ENCODE assay signal across 8 cellular contexts in genomic region chr2:240232961-240233890, GRCh38.
DNase-seq lines count a peak whose midpoint lies in the region; ATAC-seq and TF ChIP-seq lines count a peak whose summit lies in the region.

No MANE protein-coding gene starts in this region.

- DNase-seq in SIG-M5 treated with dmso at 0.1 percent for 504 hours (lab: John Stamatoyannopoulos, UW; ENCODE audit: unreplicated experiment) (peak; percentile 89), SIG-M5 (lab: John Stamatoyannopoulos, UW) (no peak), NCI-H82 (lab: John Stamatoyannopoulos, UW) (peak; percentile 85), endothelial cell (ENCODE audit: low spot score) (peak; percentile 88), memory B cell (ENCODE audit: low spot score in 2 of 2) (no peak)
- DNase-seq in activated CD8-positive, alpha-beta memory T cell treated with anti-CD3 and anti-CD28 coated beads, Interleukin-2, amount 50 U/mL, for 1 hour (ENCODE audit: extremely low read depth): peak; percentile 17
- DNase-seq in stimulated activated CD8-positive, alpha-beta memory T cell treated with anti-CD3 and anti-CD28 coated beads, Interleukin-12 subunit alpha, Interleukin-12 subunit beta, amount 100 ng/mL, for 24 hours (ENCODE audit: extremely low read depth): peak; percentile 28

- peaks cover 20% of the 10 kb centered on the region for H3K27me3 Mint-ChIP-seq in endothelial cell (ENCODE audit: unreplicated experiment)
- peaks cover 15% of the 10 kb centered on the region for H3K27me3 Mint-ChIP-seq in memory B cell

- H3K4me1 Mint-ChIP-seq in endothelial cell (ENCODE audit: unreplicated experiment): no peaks in the 10 kb centered on the region
- peaks cover 4% of the 10 kb centered on the region for H3K4me1 Mint-ChIP-seq in memory B cell

- no peak overlapping the region for H3K27ac Mint-ChIP-seq in endothelial cell (ENCODE audit: unreplicated experiment)
- H3K27ac Mint-ChIP-seq in memory B cell: no peak overlapping the region

- peak; percentile 85 for TF ChIP-seq CTCF in endothelial cell (IDR thresholded peaks at IDR 0.05; ENCODE audit: unreplicated experiment)

- H3K9me3 Mint-ChIP-seq in endothelial cell (ENCODE audit: unreplicated experiment) (peaks cover 6% of the 10 kb centered on the region), memory B cell (peaks cover 15% of the 10 kb centered on the region)

- peak; percentile 58 for ATAC-seq in memory B cell (ENCODE audit: low read depth)
- ATAC-seq in GM21447 (IDR thresholded peaks at IDR 0.05; ENCODE audit: unreplicated experiment): no peak

- H3K4me3 Mint-ChIP-seq in endothelial cell (ENCODE audit: unreplicated experiment) (no peak overlapping the region), memory B cell (no peak overlapping the region)

- H3K36me3 Mint-ChIP-seq in endothelial cell (ENCODE audit: low read depth, unreplicated experiment) (no peaks in the 10 kb centered on the region), memory B cell (peaks cover 4% of the 10 kb centered on the region)

Comparison
In these comparisons a context has a peak if more than half of its experiments do, and no peak if none do; other contexts are left out.
1. DNase-seq: peak in SIG-M5 treated with dmso at 0.1 percent for 504 hours (single experiment), NCI-H82 (single experiment), activated CD8-positive, alpha-beta memory T cell treated with anti-CD3 and anti-CD28 coated beads, Interleukin-2, amount 50 U/mL, for 1 hour (single experiment), endothelial cell (single experiment) and stimulated activated CD8-positive, alpha-beta memory T cell treated with anti-CD3 and anti-CD28 coated beads, Interleukin-12 subunit alpha, Interleukin-12 subunit beta, amount 100 ng/mL, for 24 hours (single experiment); none in SIG-M5 (single experiment) and memory B cell (0 of 2).